12 cellular contexts compared by ENCODE assay signal in the genomic region with DNA sequence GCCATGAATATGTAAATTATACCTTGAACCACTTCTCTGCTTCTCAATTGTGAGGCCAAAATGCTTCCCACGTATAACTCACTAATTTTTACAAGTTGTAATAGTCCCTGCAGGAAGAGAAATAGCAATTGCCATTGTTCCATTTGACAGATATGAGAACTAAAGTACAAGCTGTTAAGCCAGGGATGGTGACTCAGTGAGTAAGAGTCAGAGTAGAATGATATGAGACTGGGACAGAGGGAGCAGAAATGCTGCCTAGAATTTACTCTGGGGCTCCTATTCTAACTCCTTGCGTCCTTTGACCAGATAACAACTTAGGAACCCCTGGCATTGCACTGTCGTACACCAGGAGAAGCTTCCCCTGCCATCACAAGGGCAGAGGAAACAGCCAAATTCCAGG.
"Had no signal": no experiment of that assay in that cellular context is flagged by ENCODE, and none has a peak within 500 bp of the region (broad histone marks: within the 10 kb centered on the region; RNA-seq: fewer than 3 reads in every experiment).

No MANE protein-coding gene starts in this region.

- FAIRE-seq: frontal cortex had no signal

- H3K36me3 ChIP-seq: lower lobe of right lung, suprapubic skin, upper lobe of right lung had no signal

- DNase-seq: activated CD4-positive, alpha-beta T cell treated with anti-CD3 and anti-CD28 coated beads, Interleukin-2, amount 10 ng/mL, durations not matched to agents 24 days and 14 days; activated CD8-positive, alpha-beta memory T cell treated with anti-CD3 and anti-CD28 coated beads for 24 hours; activated naive CD4-positive, alpha-beta T cell treated with anti-CD3 and anti-CD28 coated beads for 36 hours; body of pancreas; kidney glomerular epithelial cell; lower lobe of right lung; natural killer cell; stimulated activated CD4-positive, alpha-beta T cell treated with anti-CD3 and anti-CD28 coated beads, Interleukin-12 subunit alpha, Interleukin-12 subunit beta, amount 100 ng/mL, for 4 hours; stimulated activated naive CD4-positive, alpha-beta T cell treated with Interleukin-2 at 50 U/mL for 16 hours; upper lobe of right lung had no signal

- H3K9me3 ChIP-seq: body of pancreas, lower lobe of right lung, suprapubic skin, upper lobe of right lung had no signal

- H3K27me3 ChIP-seq: body of pancreas, suprapubic skin, upper lobe of right lung had no signal

- H3K27ac ChIP-seq: body of pancreas, lower lobe of right lung, suprapubic skin, upper lobe of right lung had no signal

- H3K4me1 ChIP-seq: body of pancreas, suprapubic skin had no signal

- H3K4me3 ChIP-seq: body of pancreas, lower lobe of right lung, suprapubic skin, upper lobe of right lung had no signal
